8 cellular contexts compared by ENCODE assay signal in genomic region chr12:51590347-51591019, GRCh38. TPM values are rescaled to one million over a fixed set of nuclear protein-coding genes. Genes with fewer than 3 reads are reported as not detected.
DNase-seq lines count a peak whose midpoint lies in the region; ATAC-seq and TF ChIP-seq lines count a peak whose summit lies in the region.

No MANE protein-coding gene starts in this region.

- H3K4me1 ChIP-seq in CD8-positive, alpha-beta T cell (ENCODE audit: insufficient read depth, low read length): peaks cover 12% of the 10 kb centered on the region

- H3K27ac ChIP-seq in CD8-positive, alpha-beta T cell (ENCODE audit: low read depth, low read length): no peak overlapping the region

- POLR2A ChIA-PET in CD8-positive, alpha-beta T cell (lab: Charles Lee): interaction anchor here (1.4 kb wide), 1 partner anchor 230 kb away, joined by 3 read pairs; no protein-coding TSS in a partner anchor

- H3K27ac Mint-ChIP-seq in CD8-positive, alpha-beta T cell: peak overlapping the region; percentile 64
- H3K27ac Mint-ChIP-seq in type B pancreatic cell: peak overlapping the region; percentile 61

- H3K27me3 Mint-ChIP-seq in CD8-positive, alpha-beta T cell (ENCODE audit: low read depth): peaks cover 37% of the 10 kb centered on the region
- H3K27me3 Mint-ChIP-seq in type B pancreatic cell: peaks cover 54% of the 10 kb centered on the region

- intact Hi-C loops in CD8-positive, alpha-beta T cell (cut with DNase I, micrococcal nuclease): loop anchor here (2.0 to 10.0 kb wide), 2 partner anchors 230 to 234 kb away; no protein-coding TSS in a partner anchor
- intact Hi-C loops in Right ventricle myocardium superior (cut with DNase I) (no loop called here), posterior cingulate gyrus (cut with DNase I) (loop anchor here (5.0 kb wide), 1 partner anchor 232 kb away; no protein-coding TSS in a partner anchor)

- H3K9me3 Mint-ChIP-seq in CD8-positive, alpha-beta T cell: no peaks in the 10 kb centered on the region
- no peaks in the 10 kb centered on the region for H3K9me3 Mint-ChIP-seq in type B pancreatic cell

- no peaks in the 10 kb centered on the region for H3K27me3 ChIP-seq in CD8-positive, alpha-beta T cell (ENCODE audit: insufficient read depth, low read length)

- CTCF ChIA-PET in CD8-positive, alpha-beta T cell (lab: Charles Lee): interaction anchor here (0.7 kb wide), 1 partner anchor 52 kb away, joined by 4 read pairs; no protein-coding TSS in a partner anchor

- ATAC-seq in CD8-positive, alpha-beta T cell: peak; percentile 84
- ATAC-seq in GM21526 (IDR thresholded peaks at IDR 0.05; ENCODE audit: low FRiP score, unreplicated experiment) (peak; percentile 66), Right ventricle myocardium superior (ENCODE audit: poor library complexity) (peak; percentile 83)

- DNase-seq in CD8-positive, alpha-beta T cell: peak; percentile 55 to 77 (median 67)
- DNase-seq in LoVo (ENCODE audit: low spot score) (peak; percentile 91), SIG-M5 treated with dmso at 0.1 percent for 504 hours (lab: John Stamatoyannopoulos, UW; ENCODE audit: unreplicated experiment) (peak; percentile 74), Right ventricle myocardium superior (peak; percentile 77), posterior cingulate gyrus (peak; percentile 37 to 95 (median 73)), type B pancreatic cell (ENCODE audit: extremely low spot score, unreplicated experiment) (peak; percentile 87)
- peak; percentile 82 for DNase-seq in activated naive CD4-positive, alpha-beta T cell treated with anti-CD3 and anti-CD28 coated beads, Interleukin-2, amount 50 U/mL, for 16 hours

- peaks cover 20% of the 10 kb centered on the region for H3K4me1 Mint-ChIP-seq in CD8-positive, alpha-beta T cell (ENCODE audit: low read depth)
- peaks cover 10% of the 10 kb centered on the region for H3K4me1 Mint-ChIP-seq in type B pancreatic cell (ENCODE audit: unreplicated experiment)

- peaks cover 2% of the 10 kb centered on the region for H3K36me3 Mint-ChIP-seq in CD8-positive, alpha-beta T cell
- no peaks in the 10 kb centered on the region for H3K36me3 Mint-ChIP-seq in type B pancreatic cell

- H3K4me3 Mint-ChIP-seq in CD8-positive, alpha-beta T cell: peak overlapping the region; percentile 88
- H3K4me3 Mint-ChIP-seq in type B pancreatic cell: peak overlapping the region; percentile 91

- H3K4me3 ChIP-seq in CD8-positive, alpha-beta T cell (ENCODE audit: low read depth, low read length): peak overlapping the region; percentile 46

- H3K36me3 ChIP-seq in CD8-positive, alpha-beta T cell (ENCODE audit: insufficient read depth, low read length): no peaks in the 10 kb centered on the region

- TF ChIP-seq CTCF in CD8-positive, alpha-beta T cell (IDR thresholded peaks at IDR 0.05): peak; percentile 56
- TF ChIP-seq CTCF in type B pancreatic cell (conservative IDR thresholded peaks at IDR 0.05): peak; percentile 81

- no peaks in the 10 kb centered on the region for H3K9me3 ChIP-seq in CD8-positive, alpha-beta T cell (ENCODE audit: low read length)

RNA-seq across cellular contexts. Expression of gene SCN8A, which starts 0.6 kb away (rescaled TPM):
- under 1 TPM; 0.33 to 0.54 TPM for total RNA-seq in CD8-positive, alpha-beta T cell
- total RNA-seq in Right ventricle myocardium superior (0.13 TPM), type B pancreatic cell (ENCODE audit: low replicate concordance) (2.6 and 3.9 TPM in 2 replicates)
